11 cellular contexts compared by ENCODE assay signal in the genomic region with DNA sequence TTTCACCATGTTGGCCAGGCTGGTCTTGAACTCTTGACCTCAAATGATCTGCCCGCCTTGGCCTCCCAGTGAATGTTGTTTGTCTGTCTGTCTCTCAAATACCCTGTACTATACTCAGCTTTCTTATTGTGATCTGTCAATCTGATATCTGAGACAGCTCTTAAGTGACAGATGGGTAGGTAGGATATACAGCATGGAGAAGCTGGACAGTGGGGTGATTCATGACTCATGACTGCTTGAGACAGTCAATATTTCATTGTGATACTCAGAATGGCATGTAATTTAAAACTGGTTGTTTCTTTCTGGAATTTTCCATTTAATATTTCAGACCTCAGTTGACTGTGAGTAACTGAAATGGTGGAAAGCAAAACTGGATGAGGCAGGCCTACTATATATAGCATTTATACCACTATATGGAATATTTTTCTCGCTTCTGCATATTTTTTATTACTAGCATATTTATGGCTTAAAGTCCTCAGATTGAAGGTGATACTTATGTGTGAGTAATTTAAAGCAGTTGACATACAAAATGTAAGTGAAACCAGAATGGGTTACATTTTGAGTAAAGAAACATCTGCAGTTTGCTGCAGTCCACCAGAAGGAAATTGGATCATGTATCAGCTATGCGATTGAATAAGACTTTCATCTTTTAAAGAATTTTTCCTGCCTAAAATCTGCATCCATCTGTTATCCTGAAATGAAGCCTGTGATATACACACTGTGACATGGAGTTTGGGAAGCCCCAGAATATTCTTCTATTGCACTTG. TPM values are rescaled to one million over a fixed set of nuclear protein-coding genes. Genes with fewer than 3 reads are reported as not detected.
A peak's percentile ranks its signal among the peaks of the same experiment; 100 is the strongest.
DNase-seq lines count a peak whose midpoint lies in the region; ATAC-seq and TF ChIP-seq lines count a peak whose summit lies in the region.
"Had no signal": no experiment of that assay in that cellular context is flagged by ENCODE, and none has a peak within 500 bp of the region (broad histone marks: within the 10 kb centered on the region; RNA-seq: fewer than 3 reads in every experiment).

No MANE protein-coding gene starts in this region.

- DNase-seq in glutamatergic neuron: no peak
- no peak for DNase-seq in T-helper 1 cell
- DNase-seq in SKM-1 treated with dmso at 0.1 percent for 144 hours (lab: John Stamatoyannopoulos, UW; ENCODE audit: unreplicated experiment): no peak
- DNase-seq in activated naive CD4-positive, alpha-beta T cell treated with anti-CD3 and anti-CD28 coated beads for 36 hours: no peak
- no peak for DNase-seq in hepatocyte (ENCODE audit: low spot score)
- DNase-seq: KG1 had no signal

- H3K4me3 ChIP-seq in hepatocyte: no peak overlapping the region

- no peaks in the 10 kb centered on the region for H3K9me2 ChIP-seq in hepatocyte (replicated peaks; ENCODE audit: insufficient read depth)

- WGBS in hepatocyte (ENCODE audit: low lambda C conversion rate, missing lambda C conversion rate): 86% methylated on average over 3 of the region's 3 CpGs

- ATAC-seq in GM18499 (IDR thresholded peaks at IDR 0.05; ENCODE audit: insufficient read depth, unreplicated experiment): peak; percentile 70
- ATAC-seq in GM21717 (IDR thresholded peaks at IDR 0.05; ENCODE audit: unreplicated experiment): peak; percentile 70
- peak; percentile 81 for ATAC-seq in HG03520 (IDR thresholded peaks at IDR 0.05; ENCODE audit: unreplicated experiment)
- ATAC-seq: SK-N-SH treated with all-trans-retinoic acid at 6 μM for 48 hours had no signal

- H3K9me3 Mint-ChIP-seq in glutamatergic neuron (ENCODE audit: unreplicated experiment): peaks cover 3% of the 10 kb centered on the region
- peaks cover 2% of the 10 kb centered on the region for H3K9me3 Mint-ChIP-seq in activated naive CD4-positive, alpha-beta T cell treated with anti-CD3 and anti-CD28 coated beads for 36 hours

- H3K36me3 Mint-ChIP-seq in glutamatergic neuron (ENCODE audit: unreplicated experiment): no peaks in the 10 kb centered on the region
- H3K36me3 Mint-ChIP-seq in activated naive CD4-positive, alpha-beta T cell treated with anti-CD3 and anti-CD28 coated beads for 36 hours (ENCODE audit: low read depth): no peaks in the 10 kb centered on the region

- H3K4me3 Mint-ChIP-seq in glutamatergic neuron (ENCODE audit: unreplicated experiment): no peak overlapping the region
- H3K4me3 Mint-ChIP-seq in activated naive CD4-positive, alpha-beta T cell treated with anti-CD3 and anti-CD28 coated beads for 36 hours: no peak overlapping the region

- intact Hi-C loops in activated naive CD4-positive, alpha-beta T cell treated with anti-CD3 and anti-CD28 coated beads for 36 hours (cut with micrococcal nuclease): no loop called here

- CTCF ChIA-PET in activated naive CD4-positive, alpha-beta T cell treated with anti-CD3 and anti-CD28 coated beads for 36 hours (lab: Charles Lee): no interaction called here

- peaks cover 7% of the 10 kb centered on the region for H3K27me3 Mint-ChIP-seq in glutamatergic neuron (ENCODE audit: unreplicated experiment)
- no peaks in the 10 kb centered on the region for H3K27me3 Mint-ChIP-seq in activated naive CD4-positive, alpha-beta T cell treated with anti-CD3 and anti-CD28 coated beads for 36 hours (ENCODE audit: low read depth)

- peak overlapping the region; percentile 88 for H3K27ac Mint-ChIP-seq in glutamatergic neuron (ENCODE audit: unreplicated experiment)
- no peak overlapping the region for H3K27ac Mint-ChIP-seq in activated naive CD4-positive, alpha-beta T cell treated with anti-CD3 and anti-CD28 coated beads for 36 hours

- H3K36me3 ChIP-seq in hepatocyte (replicated peaks; ENCODE audit: insufficient read depth, low read depth): no peaks in the 10 kb centered on the region

- H3K79me2 ChIP-seq in hepatocyte: peaks cover 81% of the 10 kb centered on the region
- H3K79me2 ChIP-seq: parathyroid adenoma had no signal

- H3K27me3 ChIP-seq in hepatocyte: no peaks in the 10 kb centered on the region

- H3K27ac ChIP-seq in hepatocyte: no peak overlapping the region
- H3K27ac ChIP-seq: parathyroid adenoma had no signal

- TF ChIP-seq CTCF in glutamatergic neuron (IDR thresholded peaks at IDR 0.05; ENCODE audit: partially characterized antibody, unreplicated experiment): no peak
- TF ChIP-seq CTCF in hepatocyte (IDR thresholded peaks at IDR 0.05; ENCODE audit: poor library complexity): no peak

- no peaks in the 10 kb centered on the region for H4K20me1 ChIP-seq in hepatocyte (ENCODE audit: insufficient read depth, poor library complexity, severe bottlenecking)

- H3K4me1 Mint-ChIP-seq in glutamatergic neuron (ENCODE audit: low read depth, unreplicated experiment): peaks cover 15% of the 10 kb centered on the region
- no peaks in the 10 kb centered on the region for H3K4me1 Mint-ChIP-seq in activated naive CD4-positive, alpha-beta T cell treated with anti-CD3 and anti-CD28 coated beads for 36 hours (ENCODE audit: low read depth)

- H2AFZ ChIP-seq in hepatocyte: no peak overlapping the region
- H2AFZ ChIP-seq: parathyroid adenoma had no signal

- no peaks in the 10 kb centered on the region for H3K4me1 ChIP-seq in hepatocyte (ENCODE audit: insufficient read depth)
- H3K4me1 ChIP-seq: parathyroid adenoma had no signal

- no peaks in the 10 kb centered on the region for H3K9me3 ChIP-seq in hepatocyte (ENCODE audit: low read depth)

- H3K4me2 ChIP-seq in hepatocyte: no peak overlapping the region

RNA-seq across cellular contexts. Expression of a gene that starts 22.3 kb away (rescaled TPM):
- total RNA-seq in glutamatergic neuron (ENCODE audit: unreplicated experiment) (21.4 TPM), hepatocyte (26.5 and 36.0 TPM in 2 replicates)
- not detected for total RNA-seq in activated naive CD4-positive, alpha-beta T cell treated with anti-CD3 and anti-CD28 coated beads for 36 hours
- 8.7 and 11.5 TPM in 2 replicates for polyA plus RNA-seq in hepatocyte

Comparison
In these comparisons a context has a peak if more than half of its experiments do, and no peak if none do; other contexts are left out.
1. RNA of a gene that starts 22.3 kb away (total RNA-seq): 26.5 to 36.0 TPM in hepatocyte and 21.4 TPM in glutamatergic neuron (single experiment); not detected in activated naive CD4-positive, alpha-beta T cell treated with anti-CD3 and anti-CD28 coated beads for 36 hours; every median in the first group is over 10 times any median in the second.
2. Peak in every context shown above with its lines, with median percentiles within 50 percentile points of each other: ATAC-seq.